Comparison of ENCODE assay signal across 9 cellular contexts in the genomic region with DNA sequence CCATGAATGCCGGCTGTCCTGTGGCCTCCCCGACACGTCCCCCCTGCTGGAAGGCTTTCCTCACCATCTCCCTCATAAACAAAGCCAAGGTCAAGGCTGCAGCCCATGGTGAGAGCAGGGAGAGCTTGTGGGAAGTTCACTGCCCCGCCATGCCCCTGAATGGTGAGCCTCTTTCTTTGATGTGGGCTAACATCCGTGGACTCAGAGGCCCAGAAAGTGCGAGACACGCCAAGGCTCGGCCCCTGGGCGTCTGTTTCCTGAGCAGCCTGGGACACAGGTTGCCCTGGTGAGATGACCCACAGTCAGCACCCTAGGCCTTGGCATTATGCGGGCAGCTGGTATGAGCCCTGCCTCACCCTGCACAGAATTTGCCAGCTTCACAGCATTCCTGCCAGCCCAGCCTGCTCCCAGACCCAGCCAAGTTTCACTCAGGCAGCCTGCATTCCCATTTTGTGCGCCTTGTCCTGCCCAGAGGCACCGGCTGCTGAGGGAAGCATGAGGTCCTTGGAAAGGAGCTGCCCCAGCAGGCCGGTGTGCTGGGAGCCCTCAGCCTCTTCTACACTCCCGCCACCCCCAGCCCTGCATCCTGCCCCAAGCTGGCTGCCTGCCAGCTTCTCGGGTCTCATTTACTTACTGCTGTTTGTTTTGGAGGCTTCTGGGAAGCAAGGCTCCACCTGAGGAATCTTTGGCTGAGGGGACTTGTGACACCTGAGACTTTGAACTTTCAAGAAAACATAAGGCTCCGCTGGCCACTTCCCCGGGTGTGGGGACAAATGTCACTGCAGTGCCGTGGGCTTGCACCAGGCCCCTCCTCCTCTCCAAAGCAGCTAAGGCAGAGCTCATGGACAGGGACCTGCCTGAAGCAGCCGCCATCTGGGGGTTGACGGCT. TPM values are rescaled to one million over a fixed set of nuclear protein-coding genes. Genes with fewer than 3 reads are reported as not detected.
A peak's percentile ranks its signal among the peaks of the same experiment; 100 is the strongest.
DNase-seq lines count a peak whose midpoint lies in the region; ATAC-seq, FAIRE-seq and TF ChIP-seq lines count a peak whose summit lies in the region.
"Had no signal": no experiment of that assay in that cellular context is flagged by ENCODE, and none has a peak within 500 bp of the region (broad histone marks: within the 10 kb centered on the region; RNA-seq: fewer than 3 reads in every experiment).

No MANE protein-coding gene starts in this region.

- DNase-seq in stimulated activated CD4-positive, alpha-beta T cell treated with anti-CD3 and anti-CD28 coated beads, Interleukin-4, amount 100 ng/mL, for 1 hour = peak; percentile 14
- DNase-seq in stimulated activated CD4-positive, alpha-beta T cell treated with anti-CD3 and anti-CD28 coated beads, Interleukin-4, amount 100 ng/mL, for 24 hours = no peak
- DNase-seq in SJCRH30 (peak; percentile 65 to 76), epithelial cell of prostate (ENCODE audit: low read depth, low spot score) (no peak), prostate gland (ENCODE audit: low spot score) (peak; percentile 82), AML-193 (lab: John Stamatoyannopoulos, UW) (no peak), D721Med (ENCODE audit: insufficient read length, low spot score) (no peak)
- no peak for DNase-seq in stimulated activated naive B cell treated with anti-CD40 and anti-IgM and Interleukin-4, amounts not matched to agents 10 μg/mL and 1 μg/mL and 100 μg/mL, for 72 hours

- H3K4me1 Mint-ChIP-seq in stimulated activated naive B cell treated with anti-CD40 and anti-IgM and Interleukin-4, amounts not matched to agents 10 μg/mL and 1 μg/mL and 100 μg/mL, for 72 hours = peaks cover 4 to 8% of the 10 kb centered on the region in 2 donors

- H3K27ac Mint-ChIP-seq in stimulated activated naive B cell treated with anti-CD40 and anti-IgM and Interleukin-4, amounts not matched to agents 10 μg/mL and 1 μg/mL and 100 μg/mL, for 72 hours = no peak overlapping the region

- H3K36me3 Mint-ChIP-seq in stimulated activated naive B cell treated with anti-CD40 and anti-IgM and Interleukin-4, amounts not matched to agents 10 μg/mL and 1 μg/mL and 100 μg/mL, for 72 hours = no peaks in the 10 kb centered on the region

- no peak for TF ChIP-seq CTCF in prostate gland (IDR thresholded peaks at IDR 0.05)
- no peak for TF ChIP-seq CTCF in D721Med (IDR thresholded peaks at IDR 0.05; ENCODE audit: insufficient read depth, missing control alignments)

- H3K27ac ChIP-seq in SJCRH30 = no peak overlapping the region
- peak overlapping the region; percentile 69 for H3K27ac ChIP-seq in epithelial cell of prostate
- peak overlapping the region; percentile 40 to 43 for H3K27ac ChIP-seq in prostate gland
- H3K27ac ChIP-seq: SJSA1 had no signal

- no peak overlapping the region for H3K4me3 Mint-ChIP-seq in stimulated activated naive B cell treated with anti-CD40 and anti-IgM and Interleukin-4, amounts not matched to agents 10 μg/mL and 1 μg/mL and 100 μg/mL, for 72 hours

- no peak for ATAC-seq in stimulated activated naive B cell treated with anti-CD40 and anti-IgM and Interleukin-4, amounts not matched to agents 10 μg/mL and 1 μg/mL and 100 μg/mL, for 72 hours (replicated peaks)

- peaks cover 0 to 2% of the 10 kb centered on the region in 2 donors for H3K27me3 Mint-ChIP-seq in stimulated activated naive B cell treated with anti-CD40 and anti-IgM and Interleukin-4, amounts not matched to agents 10 μg/mL and 1 μg/mL and 100 μg/mL, for 72 hours

- no peaks in the 10 kb centered on the region for H3K9me3 Mint-ChIP-seq in stimulated activated naive B cell treated with anti-CD40 and anti-IgM and Interleukin-4, amounts not matched to agents 10 μg/mL and 1 μg/mL and 100 μg/mL, for 72 hours

- 30% methylated on average over 20 of the region's 20 CpGs for WGBS in prostate gland

- H3K9me3 ChIP-seq in SJCRH30 (replicated peaks) (no peaks in the 10 kb centered on the region; the same call in 1 of the 2 replicates), prostate gland (no peaks in the 10 kb centered on the region)
- H3K9me3 ChIP-seq: SJSA1 had no signal

- H3K36me3 ChIP-seq in SJCRH30 (no peaks in the 10 kb centered on the region), prostate gland (no peaks in the 10 kb centered on the region)
- H3K36me3 ChIP-seq: SJSA1 had no signal

- intact Hi-C loops in prostate gland (cut with DNase I) = no loop called here

- peaks cover 14% of the 10 kb centered on the region; the same call in 1 of the 2 replicates for H3K4me1 ChIP-seq in SJCRH30
- H3K4me1 ChIP-seq in prostate gland (replicated peaks) = peaks cover 2% of the 10 kb centered on the region

- H3K27me3 ChIP-seq in SJCRH30 = no peaks in the 10 kb centered on the region
- no peaks in the 10 kb centered on the region for H3K27me3 ChIP-seq in prostate gland (replicated peaks; ENCODE audit: insufficient read depth)
- H3K27me3 ChIP-seq: SJSA1 had no signal

- no peak for TF ChIP-seq POLR2A in prostate gland (IDR thresholded peaks at IDR 0.05)

- no peak for FAIRE-seq in D721Med (lab: Jason Lieb, UNC)

- peak overlapping the region; percentile 31 for H3K4me3 ChIP-seq in SJCRH30
- H3K4me3 ChIP-seq in prostate gland = no peak overlapping the region
- H3K4me3 ChIP-seq: SJSA1 had no signal

RNA-seq across cellular contexts. Expression of a gene that starts 31.9 kb away (rescaled TPM):
- 59.4 and 63.3 TPM in 2 replicates for total RNA-seq in SJCRH30 (2014; rRNA removed; shearing (Covaris generic))
- 1 to 10 TPM; 1.7 to 8.5 TPM for total RNA-seq in prostate gland

Comparison
In these comparisons a context has a peak if more than half of its experiments do, and no peak if none do; other contexts are left out.
1. DNase-seq: peak in stimulated activated CD4-positive, alpha-beta T cell treated with anti-CD3 and anti-CD28 coated beads, Interleukin-4, amount 100 ng/mL, for 1 hour (single experiment), SJCRH30 (2 of 2) and prostate gland (single experiment); none in stimulated activated CD4-positive, alpha-beta T cell treated with anti-CD3 and anti-CD28 coated beads, Interleukin-4, amount 100 ng/mL, for 24 hours (single experiment), epithelial cell of prostate (single experiment), AML-193 (0 of 2), stimulated activated naive B cell treated with anti-CD40 and anti-IgM and Interleukin-4, amounts not matched to agents 10 μg/mL and 1 μg/mL and 100 μg/mL, for 72 hours (single experiment) and D721Med (single experiment).